ENCODE assay signal across 9 cellular contexts in genomic region chr6:3228791-3229565, GRCh38. TPM values are rescaled to one million over a fixed set of nuclear protein-coding genes. Genes with fewer than 3 reads are reported as not detected.
A peak's percentile ranks its signal among the peaks of the same experiment; 100 is the strongest.
DNase-seq lines count a peak whose midpoint lies in the region; ATAC-seq, FAIRE-seq and TF ChIP-seq lines count a peak whose summit lies in the region.
"Had no signal": no experiment of that assay in that cellular context is flagged by ENCODE, and none has a peak within 500 bp of the region (broad histone marks: within the 10 kb centered on the region; RNA-seq: fewer than 3 reads in every experiment).

No MANE protein-coding gene starts in this region.

- TF ChIP-seq POLR2A in GM12892 (IDR thresholded peaks at IDR 0.05; ENCODE audit: low read depth, low read length): no peak

- H3K9me3 Mint-ChIP-seq in Calu3 (ENCODE audit: low read depth, unreplicated experiment): no peaks in the 10 kb centered on the region

- CTCF ChIA-PET in Calu3 (lab: Charles Lee): interaction anchor here (2.2 kb wide), 1 partner anchor 23 kb away, joined by 8 read pairs; no protein-coding TSS in a partner anchor

- DNase-seq in Calu3: no peak
- DNase-seq in NCI-H1930 (lab: John Stamatoyannopoulos, UW): peak; percentile 68 to 71
- DNase-seq in activated CD8-positive, alpha-beta memory T cell treated with anti-CD3 and anti-CD28 coated beads, Interleukin-2, amount 50 U/mL, for 4 hours: peak; percentile 39
- peak in 18 of 49 donors; percentile 11 to 70 (median 38) for DNase-seq in substantia nigra (lab: John Stamatoyannopoulos, UW)
- no peak for DNase-seq in GM12892 (ENCODE audit: insufficient read length)
- no peak for DNase-seq in RKO (ENCODE audit: low spot score)

- peaks cover 90% of the 10 kb centered on the region for H3K27me3 Mint-ChIP-seq in Calu3 (ENCODE audit: unreplicated experiment)

- no peak overlapping the region for H3K27ac Mint-ChIP-seq in Calu3 (ENCODE audit: unreplicated experiment)

- FAIRE-seq in GM12892 (lab: Jason Lieb, UNC): no peak

- H3K4me3 Mint-ChIP-seq in Calu3 (ENCODE audit: low read depth, unreplicated experiment): peak overlapping the region; percentile 62

- H3K27ac ChIP-seq in iPS-20b (ENCODE audit: low read length) (no peak overlapping the region), substantia nigra (ENCODE audit: low read depth, low read length, poor library complexity, severe bottlenecking) (peak overlapping the region; percentile 58)

- H3K36me3 ChIP-seq in iPS-20b (ENCODE audit: insufficient read depth, low read depth, low read length): peaks cover 15% of the 10 kb centered on the region

- H3K9me3 ChIP-seq in iPS-20b (ENCODE audit: insufficient read depth, low read depth, low read length): no peaks in the 10 kb centered on the region

- peaks cover 11% of the 10 kb centered on the region for H3K4me1 ChIP-seq in iPS-20b (ENCODE audit: insufficient read depth, low read length)

- peaks cover 11% of the 10 kb centered on the region for H3K4me1 Mint-ChIP-seq in Calu3 (ENCODE audit: low read depth, unreplicated experiment)

- TF ChIP-seq CTCF in Calu3 (IDR thresholded peaks at IDR 0.05; ENCODE audit: unreplicated experiment): no peak

- intact Hi-C loops in Calu3 (cut with micrococcal nuclease; ENCODE audit: unreplicated experiment): no loop called here

- BruUV-seq in Calu3 (replicated peaks; lab: Mats Ljungman, UMichigan): no TSS peak

- H3K4me3 ChIP-seq in iPS-20b (ENCODE audit: low read length): peak overlapping the region; percentile 94

- peaks cover 38% of the 10 kb centered on the region for H3K27me3 ChIP-seq in iPS-20b (ENCODE audit: insufficient read depth, low read length)

- peaks cover 16% of the 10 kb centered on the region for H3K36me3 Mint-ChIP-seq in Calu3 (ENCODE audit: insufficient read depth, unreplicated experiment)

- H3K9ac ChIP-seq in iPS-20b (ENCODE audit: low read depth, low read length): peak overlapping the region; percentile 74; the same call in 1 of the 2 replicates

- no peak for ATAC-seq in HG02973 (IDR thresholded peaks at IDR 0.05; ENCODE audit: unreplicated experiment)
- ATAC-seq: HCT116 had no signal

RNA-seq across cellular contexts. Expression of gene TUBB2B, which starts 1.5 kb away (rescaled TPM):
- total RNA-seq in Calu3 (2022): 2.5 and 3.0 TPM in 2 replicates
- polyA plus RNA-seq in GM12892 (2012; ENCODE audit: missing spikeins): 39.9 TPM

RNA-seq across cellular contexts. Expression of gene PSMG4, which starts 29.8 kb away (rescaled TPM):
- total RNA-seq in Calu3 (2022): 17.6 and 17.8 TPM in 2 replicates
- 18.9 TPM for polyA plus RNA-seq in GM12892 (2012; ENCODE audit: missing spikeins)

Comparison
In these comparisons a context has a peak if more than half of its experiments do, and no peak if none do; other contexts are left out.
1. DNase-seq: peak in NCI-H1930 (2 of 2) and activated CD8-positive, alpha-beta memory T cell treated with anti-CD3 and anti-CD28 coated beads, Interleukin-2, amount 50 U/mL, for 4 hours (single experiment); none in Calu3 (single experiment), GM12892 (single experiment) and RKO (single experiment).